Comparison of ENCODE assay signal across 23 cellular contexts in genomic region chr5:61082516-61083280, GRCh38.
A peak's percentile ranks its signal among the peaks of the same experiment; 100 is the strongest.
DNase-seq lines count a peak whose midpoint lies in the region; FAIRE-seq and TF ChIP-seq lines count a peak whose summit lies in the region.
"Had no signal": no experiment of that assay in that cellular context is flagged by ENCODE, and none has a peak within 500 bp of the region (broad histone marks: within the 10 kb centered on the region; RNA-seq: fewer than 3 reads in every experiment).

No MANE protein-coding gene starts in this region.

- H3K27me3 ChIP-seq in bronchial epithelial cell (ENCODE audit: control insufficient read depth, insufficient read depth, low read length) = no peaks in the 10 kb centered on the region
- H3K27me3 ChIP-seq: neutrophil, thyroid gland had no signal

- no peak for TF ChIP-seq CTCF in bronchial epithelial cell (IDR thresholded peaks at IDR 0.05; ENCODE audit: insufficient read depth, low read length, severe bottlenecking)

- no peak overlapping the region for H3K4me3 ChIP-seq in bronchial epithelial cell (ENCODE audit: low read depth, low read length)
- H3K4me3 ChIP-seq: smooth muscle cell, thyroid gland had no signal

- H3K36me3 ChIP-seq in bronchial epithelial cell (ENCODE audit: control insufficient read depth, insufficient read depth, low read length) = no peaks in the 10 kb centered on the region
- H3K36me3 ChIP-seq: neutrophil, thyroid gland had no signal

- TF ChIP-seq POLR2A in GM12891 (IDR thresholded peaks at IDR 0.05; ENCODE audit: low read depth, low read length) = no peak

- DNase-seq in GM12891 (ENCODE audit: insufficient read length, low spot score) (no peak), NCI-H226 (peak; percentile 2), bronchial epithelial cell (ENCODE audit: low read depth) (peak; percentile 21), SKM-1 (lab: John Stamatoyannopoulos, UW; ENCODE audit: unreplicated experiment) (no peak), NCI-H1092 (lab: John Stamatoyannopoulos, UW) (no peak), DMS79 (lab: John Stamatoyannopoulos, UW) (no peak)
- DNase-seq in activated CD4-positive, alpha-beta T cell treated with anti-CD3 and anti-CD28 coated beads, Interleukin-2, amount 50 U/mL, for 4 hours = no peak
- DNase-seq: activated CD8-positive, alpha-beta T cell treated with anti-CD3 and anti-CD28 coated beads for 36 hours; activated T-cell treated with anti-CD3 and anti-CD28 coated beads, Interleukin-2, amount 50 U/mL, for 1 hour; amniotic stem cell; caudate nucleus; kidney; NCI-H1417 treated with DMSO at 0.1 percent for 48 hours; NCI-H2171; NCI-H526 treated with DMSO at 0.1 percent for 48 hours; stimulated activated CD4-positive, alpha-beta T cell treated with anti-CD3 and anti-CD28 coated beads, Interleukin-4, amount 100 ng/mL, for 1 hour; stimulated activated naive CD8-positive, alpha-beta T cell treated with anti-CD3 and anti-CD28 coated beads, Interleukin-15, Interleukin-2, amounts not matched to agents 100 U/mL and 50 U/mL, for 24 hours; thyroid gland had no signal

- FAIRE-seq in GM12891 (lab: Jason Lieb, UNC) (peak; percentile 43), bronchial epithelial cell (lab: Jason Lieb, UNC) (no peak), islet of Langerhans (lab: Jason Lieb, UNC) (peak; percentile 69)
- FAIRE-seq: G401.6, HepG2, kidney had no signal

TF ChIP-seq in GM12891, 5 proteins besides CTCF, POLR2A, EP300 and RAD21:
- TF ChIP-seq POLR2AphosphoS5 (IDR thresholded peaks at IDR 0.05; ENCODE audit: low read depth, low read length) = no peak
- no peak for TF ChIP-seq SPI1 (IDR thresholded peaks at IDR 0.05; ENCODE audit: low read depth, low read length)
- no peak for TF ChIP-seq POU2F2 (IDR thresholded peaks at IDR 0.05; ENCODE audit: low read depth, low read length)
- TF ChIP-seq PAX5 (IDR thresholded peaks at IDR 0.05; ENCODE audit: insufficient read depth, low read length, severe bottlenecking) = no peak
- no peak for TF ChIP-seq TAF1 (IDR thresholded peaks at IDR 0.05; ENCODE audit: low read depth, low read length)

Comparison
In these comparisons a context has a peak if more than half of its experiments do, and no peak if none do; other contexts are left out.
1. DNase-seq: peak in NCI-H226 (single experiment) and bronchial epithelial cell (single experiment); none in GM12891 (single experiment), SKM-1 (single experiment), NCI-H1092 (single experiment), DMS79 (single experiment) and activated CD4-positive, alpha-beta T cell treated with anti-CD3 and anti-CD28 coated beads, Interleukin-2, amount 50 U/mL, for 4 hours (0 of 2).